Comparison of ENCODE assay signal across 14 cellular contexts in the genomic region with DNA sequence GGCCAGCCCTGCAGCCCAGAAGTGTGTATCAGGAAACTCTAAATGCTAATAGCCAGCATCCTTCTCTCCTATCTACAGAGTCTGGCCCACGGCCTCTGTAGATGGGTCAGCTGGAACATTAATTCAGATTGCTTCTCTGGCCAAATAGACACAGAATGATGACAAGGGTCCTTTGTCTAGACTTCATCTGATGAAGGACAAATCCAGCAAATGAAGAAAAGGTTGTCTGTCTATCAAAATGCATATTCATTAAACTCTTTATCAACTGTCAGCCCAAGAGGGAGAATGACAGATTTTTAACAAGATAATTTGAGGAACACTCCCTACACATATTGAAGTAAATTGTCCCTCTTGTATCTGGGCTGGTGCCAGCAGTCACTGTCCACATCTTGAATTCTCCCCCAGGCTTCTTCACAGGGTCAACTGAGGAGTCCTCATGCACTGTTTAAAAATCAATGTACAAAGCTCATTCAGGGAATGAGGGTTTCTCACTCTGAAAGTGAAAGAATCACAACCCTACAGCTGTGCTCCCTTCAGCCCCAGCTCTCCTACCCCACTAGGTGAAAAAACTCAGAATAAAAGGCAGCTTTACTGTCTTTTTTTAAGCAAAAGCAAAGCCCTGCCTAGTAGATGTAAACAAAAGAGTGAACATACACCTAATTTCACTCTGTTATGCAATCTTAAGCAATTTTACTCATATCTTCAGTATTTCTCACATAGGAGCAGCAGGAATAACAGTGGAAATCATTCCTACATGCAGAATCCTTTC.
DNase-seq lines count a peak whose midpoint lies in the region; ATAC-seq and TF ChIP-seq lines count a peak whose summit lies in the region.
"Had no signal": no experiment of that assay in that cellular context is flagged by ENCODE, and none has a peak within 500 bp of the region (broad histone marks: within the 10 kb centered on the region; RNA-seq: fewer than 3 reads in every experiment).

No MANE protein-coding gene starts in this region.

- 85% methylated on average over 1 of the region's 1 CpG for WGBS in smooth muscle cell (ENCODE audit: low lambda C conversion rate)

- H3K9me3 ChIP-seq in neural progenitor cell (ENCODE audit: low read depth) (no peaks in the 10 kb centered on the region), smooth muscle cell (replicated peaks; ENCODE audit: low read depth) (no peaks in the 10 kb centered on the region)
- H3K9me3 ChIP-seq: esophagus muscularis mucosa, neutrophil, testis had no signal

- no peak overlapping the region for H3K4me3 ChIP-seq in neural progenitor cell
- no peak overlapping the region for H3K4me3 ChIP-seq in smooth muscle cell
- H3K4me3 ChIP-seq: esophagus muscularis mucosa, testis had no signal

- H3K36me3 Mint-ChIP-seq in neural progenitor cell, result no peaks in the 10 kb centered on the region
- H3K36me3 Mint-ChIP-seq: activated naive CD8-positive, alpha-beta T cell treated with anti-CD3 and anti-CD28 coated beads, Interleukin-2, amount 10 ng/mL, durations not matched to agents 7 days and 5 days had no signal

- H3K4me1 ChIP-seq in neural progenitor cell, result peaks cover 6% of the 10 kb centered on the region
- H3K4me1 ChIP-seq in smooth muscle cell (ENCODE audit: low read depth), result no peaks in the 10 kb centered on the region
- H3K4me1 ChIP-seq: esophagus muscularis mucosa, testis had no signal

- H3K27me3 ChIP-seq in neural progenitor cell, result no peaks in the 10 kb centered on the region
- no peaks in the 10 kb centered on the region for H3K27me3 ChIP-seq in smooth muscle cell (ENCODE audit: low read depth)
- H3K27me3 ChIP-seq: neutrophil, testis had no signal

- H3K9ac ChIP-seq in neural progenitor cell, result no peak overlapping the region
- H3K9ac ChIP-seq in smooth muscle cell (ENCODE audit: low read depth), result no peak overlapping the region

- TF ChIP-seq CTCF in neural progenitor cell (IDR thresholded peaks at IDR 0.05) (no peak), smooth muscle cell (IDR thresholded peaks at IDR 0.05; ENCODE audit: borderline replicate concordance, insufficient read depth, poor library complexity, severe bottlenecking) (no peak)

- H3K27ac ChIP-seq in neural progenitor cell (no peak overlapping the region), smooth muscle cell (ENCODE audit: low read depth) (no peak overlapping the region)
- H3K27ac ChIP-seq: esophagus muscularis mucosa, neutrophil, testis had no signal

- H3K79me2 ChIP-seq in neural progenitor cell (ENCODE audit: low read depth) (no peaks in the 10 kb centered on the region), smooth muscle cell (ENCODE audit: low read depth) (no peaks in the 10 kb centered on the region)

- H3K36me3 ChIP-seq in neural progenitor cell, result no peaks in the 10 kb centered on the region
- H3K36me3 ChIP-seq in smooth muscle cell (ENCODE audit: low read depth), result no peaks in the 10 kb centered on the region
- H3K36me3 ChIP-seq: esophagus muscularis mucosa, neutrophil had no signal

- H3K4me1 Mint-ChIP-seq in neural progenitor cell, result no peaks in the 10 kb centered on the region
- H3K4me1 Mint-ChIP-seq: activated naive CD8-positive, alpha-beta T cell treated with anti-CD3 and anti-CD28 coated beads, Interleukin-2, amount 10 ng/mL, durations not matched to agents 7 days and 5 days had no signal

- H3K27me3 Mint-ChIP-seq in neural progenitor cell (ENCODE audit: insufficient read depth, low read depth), result no peaks in the 10 kb centered on the region
- H3K27me3 Mint-ChIP-seq: activated naive CD8-positive, alpha-beta T cell treated with anti-CD3 and anti-CD28 coated beads, Interleukin-2, amount 10 ng/mL, durations not matched to agents 7 days and 5 days had no signal

- H4K20me1 ChIP-seq in neural progenitor cell (ENCODE audit: low read depth), result no peaks in the 10 kb centered on the region
- H4K20me1 ChIP-seq in smooth muscle cell (ENCODE audit: low read depth), result no peaks in the 10 kb centered on the region

- ATAC-seq in GM18870 (IDR thresholded peaks at IDR 0.05; ENCODE audit: unreplicated experiment) (peak; percentile 67), HG02642 (IDR thresholded peaks at IDR 0.05; ENCODE audit: poor library complexity, unreplicated experiment) (peak; percentile 67), HG03520 (IDR thresholded peaks at IDR 0.05; ENCODE audit: unreplicated experiment) (peak; percentile 68)
- ATAC-seq: Right ventricle myocardium inferior had no signal

- H3K9me3 Mint-ChIP-seq in neural progenitor cell, result no peaks in the 10 kb centered on the region
- H3K9me3 Mint-ChIP-seq: activated naive CD8-positive, alpha-beta T cell treated with anti-CD3 and anti-CD28 coated beads, Interleukin-2, amount 10 ng/mL, durations not matched to agents 7 days and 5 days had no signal

- no peak overlapping the region for H3K4me3 Mint-ChIP-seq in neural progenitor cell
- H3K4me3 Mint-ChIP-seq: activated naive CD8-positive, alpha-beta T cell treated with anti-CD3 and anti-CD28 coated beads, Interleukin-2, amount 10 ng/mL, durations not matched to agents 7 days and 5 days had no signal

- H2AFZ ChIP-seq in neural progenitor cell (replicated peaks) (peak overlapping the region; percentile 14), smooth muscle cell (ENCODE audit: low read depth) (no peak overlapping the region)

- DNase-seq in neural progenitor cell (ENCODE audit: low spot score), result no peak
- no peak for DNase-seq in smooth muscle cell (lab: John Stamatoyannopoulos, UW; ENCODE audit: unreplicated experiment)
- DNase-seq in NCI-H2171 (lab: John Stamatoyannopoulos, UW), result no peak
- no peak for DNase-seq in RPMI8226
- DNase-seq: activated naive CD8-positive, alpha-beta T cell treated with anti-CD3 and anti-CD28 coated beads, Interleukin-2, amount 10 ng/mL, durations not matched to agents 7 days and 5 days; NCI-H510A treated with DMSO at 0.1 percent for 48 hours; small intestine; testis had no signal

- no peak overlapping the region for H3K27ac Mint-ChIP-seq in neural progenitor cell
- H3K27ac Mint-ChIP-seq: activated naive CD8-positive, alpha-beta T cell treated with anti-CD3 and anti-CD28 coated beads, Interleukin-2, amount 10 ng/mL, durations not matched to agents 7 days and 5 days had no signal

- H3F3A ChIP-seq in neural progenitor cell (ENCODE audit: low read depth) (no peaks in the 10 kb centered on the region), smooth muscle cell (ENCODE audit: low read depth) (no peaks in the 10 kb centered on the region)

- no peak overlapping the region for H3K4me2 ChIP-seq in neural progenitor cell
- H3K4me2 ChIP-seq in smooth muscle cell, result no peak overlapping the region
